Comparison of ENCODE assay signal across 9 cellular contexts in the genomic region with DNA sequence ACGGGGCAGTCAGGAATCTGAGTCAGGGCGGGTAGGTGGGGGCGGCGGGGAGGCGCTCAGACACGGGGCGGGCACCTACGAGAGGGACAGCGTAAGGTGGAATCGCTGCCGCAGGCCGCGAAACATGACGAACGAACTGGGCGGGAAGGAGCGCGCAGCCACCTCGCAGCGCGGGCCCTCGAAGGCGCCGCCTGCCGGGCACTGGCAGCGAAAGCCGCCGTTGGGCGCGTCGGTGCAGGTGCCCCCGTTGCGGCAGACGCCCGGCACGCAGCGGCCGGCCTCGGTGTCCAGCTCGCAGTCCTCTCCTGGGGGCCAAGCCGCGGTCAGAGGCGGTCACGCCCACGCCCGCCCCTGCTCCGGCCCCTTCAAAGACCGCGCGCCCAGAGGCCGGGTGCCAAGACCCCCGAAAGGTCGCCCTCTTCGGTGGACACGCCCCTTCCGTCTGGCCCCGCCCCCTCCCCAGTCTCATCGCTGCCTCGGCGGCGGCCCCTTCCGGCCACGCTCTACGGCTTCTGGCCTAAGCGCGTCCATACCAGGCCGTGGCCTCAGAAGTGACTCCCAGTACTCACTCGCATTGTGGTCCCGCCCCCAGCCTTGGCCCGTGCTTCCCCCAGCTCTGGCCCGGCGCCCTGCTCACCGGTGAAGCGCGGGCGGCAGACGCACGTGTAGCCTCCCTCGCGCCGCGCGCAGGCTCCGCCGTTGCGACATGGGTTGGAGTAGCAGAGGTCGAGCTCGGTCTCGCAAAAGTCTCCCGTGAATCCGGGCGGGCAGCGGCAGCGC. TPM values are rescaled to one million over a fixed set of nuclear protein-coding genes. Genes with fewer than 3 reads are reported as not detected.
DNase-seq lines count a peak whose midpoint lies in the region; ATAC-seq and TF ChIP-seq lines count a peak whose summit lies in the region.
"Had no signal": no experiment of that assay in that cellular context is flagged by ENCODE, and none has a peak within 500 bp of the region (broad histone marks: within the 10 kb centered on the region; RNA-seq: fewer than 3 reads in every experiment).

No MANE protein-coding gene starts in this region.

- H3K36me3 ChIP-seq in SU-DHL-6 (ENCODE audit: low read length) (no peaks in the 10 kb centered on the region), hepatocyte (replicated peaks; ENCODE audit: insufficient read depth, low read depth) (no peaks in the 10 kb centered on the region), gastrocnemius medialis (no peaks in the 10 kb centered on the region)

- in situ Hi-C loops in gastrocnemius medialis (cut with MboI; ENCODE audit: low sequenced_read_pairs in 4 of 4), result no loop called here

- no peak for TF ChIP-seq POLR2A in gastrocnemius medialis (IDR thresholded peaks at IDR 0.05)

- no peaks in the 10 kb centered on the region for H3K4me1 ChIP-seq in hepatocyte (ENCODE audit: insufficient read depth)
- H3K4me1 ChIP-seq in gastrocnemius medialis, result peaks cover 0 to 12% of the 10 kb centered on the region in 2 donors

- TF ChIP-seq CTCF in SU-DHL-6 (IDR thresholded peaks at IDR 0.05; ENCODE audit: insufficient read depth, low read length, poor library complexity, severe bottlenecking) (peak; percentile 50), hepatocyte (IDR thresholded peaks at IDR 0.05; ENCODE audit: poor library complexity) (peak; percentile 63), gastrocnemius medialis (IDR thresholded peaks at IDR 0.05 in 4 of 5, conservative IDR thresholded peaks at IDR 0.05 in 1 of 5) (peak; percentile 55 to 76 (median 73))

- ATAC-seq in HG02798 (IDR thresholded peaks at IDR 0.05; ENCODE audit: poor library complexity, unreplicated experiment) (peak; percentile 54), gastrocnemius medialis (peak; percentile 85 to 91)

- DNase-seq in GM03348 (ENCODE audit: low spot score), result peak; percentile 88
- DNase-seq in amniotic epithelial cell (ENCODE audit: low read depth), result peak; percentile 85
- peak; percentile 90 for DNase-seq in hepatocyte (ENCODE audit: low spot score)
- DNase-seq in gastrocnemius medialis, result peak; percentile 46 to 81
- DNase-seq in NCI-H82 treated with DMSO at 0.1 percent for 48 hours (lab: John Stamatoyannopoulos, UW; ENCODE audit: unreplicated experiment), result no peak
- no peak for DNase-seq in DMS153 treated with DMSO at 0.1 percent for 48 hours (lab: John Stamatoyannopoulos, UW; ENCODE audit: unreplicated experiment)

- peak overlapping the region; percentile 80 for H2AFZ ChIP-seq in SU-DHL-6 (ENCODE audit: low read depth, low read length, severe bottlenecking)
- H2AFZ ChIP-seq in hepatocyte, result peak overlapping the region; percentile 51

- intact Hi-C loops in gastrocnemius medialis (cut with DNase I; ENCODE audit: low total_unique reads), result loop anchor here (1.0 kb wide), 1 partner anchor 21 kb away; the partner anchor contains the start of gene SLC26A6

- H3K9me2 ChIP-seq in SU-DHL-6 (replicated peaks; ENCODE audit: insufficient read depth, low read length) (no peaks in the 10 kb centered on the region), hepatocyte (replicated peaks; ENCODE audit: insufficient read depth) (no peaks in the 10 kb centered on the region)

- H3K27ac ChIP-seq in SU-DHL-6 (ENCODE audit: low read depth, low read length), result no peak overlapping the region
- no peak overlapping the region for H3K27ac ChIP-seq in hepatocyte
- peak overlapping the region; percentile 35 to 84 (median 62) for H3K27ac ChIP-seq in gastrocnemius medialis

- H3K79me2 ChIP-seq in SU-DHL-6 (ENCODE audit: insufficient read depth, low read length) (no peaks in the 10 kb centered on the region), hepatocyte (no peaks in the 10 kb centered on the region)

- H3K4me3 ChIP-seq in SU-DHL-6 (ENCODE audit: insufficient read depth, low read length, poor library complexity, severe bottlenecking), result peak overlapping the region; percentile 54
- no peak overlapping the region for H3K4me3 ChIP-seq in hepatocyte
- H3K4me3 ChIP-seq in gastrocnemius medialis, result peak overlapping the region; percentile 56 to 89 (median 64)

- peak overlapping the region; percentile 43 for H3K4me2 ChIP-seq in SU-DHL-6 (ENCODE audit: low read depth, low read length, poor library complexity, severe bottlenecking)
- H3K4me2 ChIP-seq in hepatocyte, result peak overlapping the region; percentile 89

- WGBS in hepatocyte (ENCODE audit: low lambda C conversion rate, missing lambda C conversion rate), result 39% methylated on average over 42 of the region's 94 CpGs

- H3K27me3 ChIP-seq in SU-DHL-6 (ENCODE audit: low read length) (no peaks in the 10 kb centered on the region), hepatocyte (no peaks in the 10 kb centered on the region), gastrocnemius medialis (peaks cover 0 to 8% (median 7%) of the 10 kb centered on the region in 3 donors)

- peak overlapping the region; percentile 57 for H3K9ac ChIP-seq in SU-DHL-6 (ENCODE audit: low read length)

- 0 out of 2 replicates have a peak, but pooled peaks cover 6% of the 10 kb centered on the region for H3F3A ChIP-seq in SU-DHL-6 (ENCODE audit: insufficient read depth)

- no peaks in the 10 kb centered on the region for H4K20me1 ChIP-seq in SU-DHL-6 (ENCODE audit: low read depth, low read length)
- no peaks in the 10 kb centered on the region for H4K20me1 ChIP-seq in hepatocyte (ENCODE audit: insufficient read depth, poor library complexity, severe bottlenecking)

- H3K9me3 ChIP-seq in SU-DHL-6 (ENCODE audit: insufficient read depth, low read length) (no peaks in the 10 kb centered on the region), hepatocyte (ENCODE audit: low read depth) (no peaks in the 10 kb centered on the region), gastrocnemius medialis (no peaks in the 10 kb centered on the region)

RNA-seq across cellular contexts. Expression of gene CELSR3, which starts 6.4 kb away (rescaled TPM):
- total RNA-seq in hepatocyte (1.6 and 1.8 TPM in 2 replicates), gastrocnemius medialis (under 1 TPM in 3 of 4 donors, not detected in 1; 0.02 to 0.25 (median 0.05) TPM)
- polyA plus RNA-seq in hepatocyte, result 1.9 TPM in 2 replicates

RNA-seq across cellular contexts. Expression of gene SLC26A6, which starts 21.0 kb away (rescaled TPM):
- 42.0 and 56.6 TPM in 2 replicates for total RNA-seq in hepatocyte
- polyA plus RNA-seq in hepatocyte, result 53.7 and 60.9 TPM in 2 replicates
- 10 to 100 TPM in 2 of 4 donors, 1 to 10 TPM in 2; 6.1 to 17.3 (median 10.1) TPM for total RNA-seq in gastrocnemius medialis

RNA-seq across cellular contexts. Expression of gene NCKIPSD, which starts 29.5 kb away (rescaled TPM):
- total RNA-seq in hepatocyte (19.9 and 23.4 TPM in 2 replicates), gastrocnemius medialis (10 to 100 TPM; 13.2 to 33.1 (median 19.4) TPM)
- polyA plus RNA-seq in hepatocyte, result 21.0 and 22.9 TPM in 2 replicates

RNA-seq across cellular contexts. Expression of gene TMEM89, which starts 34.7 kb away (rescaled TPM):
- total RNA-seq in hepatocyte (not detected in 2 replicates), gastrocnemius medialis (not detected)
- polyA plus RNA-seq in hepatocyte, result not detected in 2 replicates
- polyA plus RNA-seq: adipose tissue had no signal

RNA-seq across cellular contexts. Expression of gene UQCRC1, which starts 46.8 kb away (rescaled TPM):
- 308 and 352 TPM in 2 replicates for total RNA-seq in hepatocyte
- 405 and 411 TPM in 2 replicates for polyA plus RNA-seq in hepatocyte
- 100 to 1,000 TPM; 679 to 861 (median 720) TPM for total RNA-seq in gastrocnemius medialis

Comparison
In these comparisons a context has a peak if more than half of its experiments do, and no peak if none do; other contexts are left out.
1. DNase-seq: peak in GM03348 (single experiment), amniotic epithelial cell (single experiment), hepatocyte (single experiment) and gastrocnemius medialis (2 of 2); none in NCI-H82 treated with DMSO at 0.1 percent for 48 hours (single experiment) and DMS153 treated with DMSO at 0.1 percent for 48 hours (single experiment).
2. H3K27ac ChIP-seq: peak in gastrocnemius medialis (4 of 4); none in SU-DHL-6 (single experiment) and hepatocyte (single experiment).
3. Peak in every context shown above with its lines, with median percentiles within 50 percentile points of each other: CTCF ChIP-seq.